In the genomic region with DNA sequence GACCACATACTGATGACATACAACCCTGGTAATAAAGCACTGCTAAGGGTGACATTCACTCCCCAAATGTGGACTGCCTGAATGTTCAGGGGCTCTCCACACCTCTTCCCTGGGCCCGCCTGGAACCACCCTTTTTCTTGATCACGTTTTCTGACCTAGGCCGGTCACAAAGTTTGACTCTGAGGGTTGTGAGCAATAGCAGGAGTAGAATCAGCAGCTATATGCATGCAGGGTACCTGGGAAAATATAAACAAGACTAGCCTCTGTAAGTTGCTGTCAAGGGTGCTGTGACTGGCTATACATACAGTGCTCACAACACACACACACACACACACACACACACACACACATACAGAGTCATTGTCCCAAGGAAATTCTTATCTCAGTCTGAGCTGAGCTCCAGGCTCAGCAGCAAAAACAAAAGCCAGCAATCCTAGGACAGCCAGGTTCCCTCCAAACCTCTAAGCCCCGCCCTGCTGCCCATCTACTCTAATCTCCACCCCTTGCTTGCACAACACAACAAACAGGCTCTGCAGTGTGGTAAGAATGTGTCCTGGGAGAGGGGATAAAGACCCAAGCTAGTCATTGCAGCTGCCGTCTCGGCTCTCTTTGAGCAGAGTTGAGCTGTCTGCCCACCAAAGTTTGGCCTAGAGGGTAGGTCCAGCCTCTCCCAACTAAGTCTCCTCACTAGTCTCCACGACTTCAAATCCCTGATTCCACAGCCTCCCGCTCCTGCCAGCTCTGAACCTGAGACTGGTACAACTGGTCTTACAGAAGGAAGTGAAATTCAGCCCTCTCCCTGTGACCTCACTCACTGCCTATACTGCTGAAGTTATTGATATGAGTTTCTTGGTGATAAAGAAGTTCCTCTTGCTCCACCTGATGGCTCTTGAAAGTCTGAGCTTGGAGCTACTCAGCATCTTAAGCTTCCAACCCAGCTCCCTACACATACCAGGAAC, we compare ENCODE assay signal across 8 cellular contexts. TPM values are rescaled to one million over a fixed set of nuclear protein-coding genes. Genes with fewer than 3 reads are reported as not detected.
DNase-seq lines count a peak whose midpoint lies in the region; ATAC-seq and TF ChIP-seq lines count a peak whose summit lies in the region.

No MANE protein-coding gene starts in this region.

- intact Hi-C loops in Panc1 (cut with micrococcal nuclease; ENCODE audit: unreplicated experiment), result loop anchor here (5.0 kb wide), 1 partner anchor 56 kb away; a partner anchor contains a TSS

- H4K20me1 ChIP-seq in BLaER1, result no peaks in the 10 kb centered on the region

- ATAC-seq in GM18517 (IDR thresholded peaks at IDR 0.05; ENCODE audit: unreplicated experiment), result peak; percentile 40
- peak; percentile 31 for ATAC-seq in HG03135 (IDR thresholded peaks at IDR 0.05; ENCODE audit: unreplicated experiment)
- ATAC-seq in Panc1, result no peak

- no peak overlapping the region for H3K4me3 ChIP-seq in BLaER1
- no peak overlapping the region for H3K4me3 ChIP-seq in Panc1 (ENCODE audit: low read depth in 2 of 2, low read length in 2 of 2)

- DNase-seq in Panc1 (ENCODE audit: low read depth, low spot score), result no peak
- peak; percentile 33 for DNase-seq in dermis blood vessel endothelial cell
- peak; percentile 84 for DNase-seq in myocyte (ENCODE audit: low read depth)
- no peak for DNase-seq in activated CD4-positive, CD25-positive, alpha-beta regulatory T cell treated with anti-CD3 and anti-CD28 coated beads, Interleukin-2, amount 50 U/mL, for 72 hours
- no peak for DNase-seq in activated effector memory CD4-positive, alpha-beta T cell treated with Interleukin-2 at 50 U/mL for 16 hours

- CTCF ChIA-PET in Panc1 (lab: Charles Lee), result interaction anchor here (0.6 to 1.6 kb wide), 7 partner anchors 14 to 132 kb away, joined by 3 to 9 read pairs (median 4); a partner anchor contains a TSS

- H3K27me3 ChIP-seq in BLaER1, result no peaks in the 10 kb centered on the region
- no peaks in the 10 kb centered on the region for H3K27me3 ChIP-seq in Panc1 (ENCODE audit: control insufficient read depth, insufficient read depth, low read length)

- H3K9me3 ChIP-seq in BLaER1 (no peaks in the 10 kb centered on the region), Panc1 (ENCODE audit: control insufficient read depth, insufficient read depth, low read depth, low read length) (no peaks in the 10 kb centered on the region)

- peak overlapping the region; percentile 85 for H3K9ac ChIP-seq in BLaER1

- peak; percentile 18; the same call in 1 of the 2 replicates for TF ChIP-seq CTCF in Panc1 (IDR thresholded peaks at IDR 0.05)

- H3K4me1 ChIP-seq in BLaER1, result peaks cover 77% of the 10 kb centered on the region
- H3K4me1 ChIP-seq in Panc1 (ENCODE audit: control insufficient read depth, insufficient read depth, low read length), result peaks cover 42% of the 10 kb centered on the region

- BruUV-seq in Panc1 (replicated peaks; lab: Mats Ljungman, UMichigan), result TSS peak; percentile 72

- in situ Hi-C loops in Panc1 (cut with HindIII; ENCODE audit: low pct_unique_long_range_greater_than_20kb, low sequenced_read_pairs), result no loop called here

- POLR2A ChIA-PET in Panc1 (lab: Charles Lee), result no interaction called here

- peak overlapping the region; percentile 99 for H3K4me2 ChIP-seq in BLaER1

- no peaks in the 10 kb centered on the region; the same call in 1 of the 2 replicates for H3K36me3 ChIP-seq in BLaER1
- H3K36me3 ChIP-seq in Panc1 (ENCODE audit: control insufficient read depth, insufficient read depth, low read length), result no peaks in the 10 kb centered on the region

- peak overlapping the region; percentile 63 for H3K27ac ChIP-seq in BLaER1
- no peak overlapping the region for H3K27ac ChIP-seq in Panc1 (ENCODE audit: low read length)

RNA-seq across cellular contexts. Expression of a gene that starts 2.2 kb away (rescaled TPM):
- total RNA-seq in Panc1 (2021; ENCODE audit: unreplicated experiment) (7.8 TPM), dermis blood vessel endothelial cell (9.4 and 18.4 TPM in 2 replicates), myocyte (7.4 and 10.4 TPM in 2 replicates)
- polyA plus RNA-seq in Panc1 (2012; ENCODE audit: insufficient read length), result 9.4 TPM
- 4.9 TPM for polyA plus RNA-seq in myocyte (2012)

RNA-seq across cellular contexts. Expression of a gene that starts 54.4 kb away (rescaled TPM):
- total RNA-seq in Panc1 (2021; ENCODE audit: unreplicated experiment), result 67.8 TPM
- polyA plus RNA-seq in Panc1 (2012; ENCODE audit: insufficient read length), result 22.3 TPM
- 12.8 and 39.7 TPM in 2 replicates for total RNA-seq in dermis blood vessel endothelial cell
- total RNA-seq in myocyte, result 1.8 and 2.1 TPM in 2 replicates
- 0.14 TPM for polyA plus RNA-seq in myocyte (2012)

Comparison
In these comparisons a context has a peak if more than half of its experiments do, and no peak if none do; other contexts are left out.
1. DNase-seq: peak in dermis blood vessel endothelial cell (single experiment) and myocyte (single experiment); none in Panc1 (single experiment), activated CD4-positive, CD25-positive, alpha-beta regulatory T cell treated with anti-CD3 and anti-CD28 coated beads, Interleukin-2, amount 50 U/mL, for 72 hours (single experiment) and activated effector memory CD4-positive, alpha-beta T cell treated with Interleukin-2 at 50 U/mL for 16 hours (single experiment).